In the genomic region with DNA sequence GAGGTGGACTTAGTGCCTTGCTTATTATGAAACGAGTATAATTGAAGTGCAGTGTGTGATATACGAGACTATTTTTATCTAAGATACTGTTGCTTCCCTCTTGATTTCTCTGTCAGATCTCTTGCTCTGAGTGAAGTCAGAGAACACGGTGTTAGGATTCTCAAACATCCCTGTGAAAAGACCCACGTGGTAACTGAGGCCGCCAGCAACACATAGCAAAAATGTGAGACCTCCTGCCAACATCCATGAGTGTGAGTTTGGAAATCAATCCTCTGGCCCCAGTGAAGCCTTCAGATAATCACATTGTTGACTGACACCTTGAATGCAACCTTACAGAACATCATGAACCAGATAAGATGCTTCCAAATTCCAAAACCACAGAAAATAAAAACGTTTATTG, we compare ENCODE assay signal across 15 cellular contexts.
A peak's percentile ranks its signal among the peaks of the same experiment; 100 is the strongest.
DNase-seq lines count a peak whose midpoint lies in the region; ATAC-seq and TF ChIP-seq lines count a peak whose summit lies in the region.
"Had no signal": no experiment of that assay in that cellular context is flagged by ENCODE, and none has a peak within 500 bp of the region (broad histone marks: within the 10 kb centered on the region; RNA-seq: fewer than 3 reads in every experiment).

No MANE protein-coding gene starts in this region.

- no peak for TF ChIP-seq POLR2A in IMR-90 (IDR thresholded peaks at IDR 0.05; ENCODE audit: low read depth, low read length)

- H3K18ac ChIP-seq in IMR-90 (ENCODE audit: low read depth, low read length) = peak overlapping the region; percentile 93; the same call in 1 of the 2 replicates

- peak overlapping the region; percentile 13 for H2BK5ac ChIP-seq in IMR-90 (ENCODE audit: low read depth, low read length, poor library complexity, severe bottlenecking)

- no CpG with 5 or more reads among the region's 6 CpGs for WGBS in IMR-90 (ENCODE audit: extremely low coverage in 2 of 2, insufficient read length in 1 of 2), 2 experiments
- WGBS in heart right ventricle, 2 donors = 21 to 27% methylated on average over 6 of the region's 6 CpGs

- H3K4me1 ChIP-seq in IMR-90 (ENCODE audit: control insufficient read depth, insufficient read depth, low read length) (peaks cover 2% of the 10 kb centered on the region), heart right ventricle (peaks cover 0 to 14% (median 0%) of the 10 kb centered on the region in 9 donors)
- H3K4me1 ChIP-seq: SJSA1 had no signal

- no peak overlapping the region; the same call in 1 of the 2 replicates for H3K4ac ChIP-seq in IMR-90 (ENCODE audit: low read depth, low read length)

- no peak overlapping the region for H3K9ac ChIP-seq in IMR-90 (ENCODE audit: low read depth, low read length)

- no peak for TF ChIP-seq RAD21 in IMR-90 (IDR thresholded peaks at IDR 0.05; ENCODE audit: low read length)

- no peaks in the 10 kb centered on the region for H3K9me1 ChIP-seq in IMR-90 (ENCODE audit: insufficient read depth, low read length)

- H4K8ac ChIP-seq in IMR-90 (ENCODE audit: low read depth in 2 of 2, low read length in 2 of 2) = peak overlapping the region; percentile 0 to 61; a peak in 1 of 4 replicates

- no peak overlapping the region for H4K91ac ChIP-seq in IMR-90 (ENCODE audit: insufficient read depth, low read depth, low read length)

- DNase-seq in IMR-90 = peak; percentile 7
- peak; percentile 77 for DNase-seq in choroid plexus epithelial cell (ENCODE audit: low read depth)
- peak; percentile 22 to 29 for DNase-seq in heart right ventricle
- DNase-seq in omental fat pad (ENCODE audit: low spot score) = no peak
- no peak for DNase-seq in NK-92 treated with Interleukin-12 subunit alpha and Interleukin-12 subunit beta, amount 100 ng/mL, for 24 hours (lab: John Stamatoyannopoulos, UW)
- DNase-seq in activated T-cell treated with anti-CD3 and anti-CD28 coated beads, Interleukin-2, amount 50 U/mL, for 1 hour = no peak
- DNase-seq in stimulated activated CD4-positive, alpha-beta T cell treated with anti-CD3 and anti-CD28 coated beads, Interleukin-15, amount 100 ng/mL, for 24 hours = no peak
- DNase-seq: CD4-positive, alpha-beta T cell; DMS79; NCI-H1930; NCI-H2171 treated with DMSO at 0.1 percent for 48 hours; NCI-H510A treated with DMSO at 0.1 percent for 48 hours; RPMI8226 had no signal

- POLR2A ChIA-PET in IMR-90 (lab: Charles Lee; ENCODE audit: unreplicated experiment) = no interaction called here

- ATAC-seq in IMR-90 (ENCODE audit: low read depth) = no peak
- peak in 7 of 8 donors; percentile 80 to 98 (median 97) for ATAC-seq in heart right ventricle
- ATAC-seq in omental fat pad (ENCODE audit: low FRiP score) = peak; percentile 81
- ATAC-seq in GM21390 (IDR thresholded peaks at IDR 0.05; ENCODE audit: unreplicated experiment) = no peak

- peak overlapping the region; percentile 77; the same call in 1 of the 2 replicates for H4K5ac ChIP-seq in IMR-90 (ENCODE audit: low read depth, low read length)

- H3K27ac ChIP-seq in IMR-90 (ENCODE audit: insufficient read depth, low read length) (peak overlapping the region; percentile 35; the same call in 1 of the 2 replicates), heart right ventricle (peak overlapping the region in 5 of 10 donors; percentile 9 to 65 (median 22))
- H3K27ac ChIP-seq: SJSA1 had no signal

- intact Hi-C loops in IMR-90 (cut with micrococcal nuclease) (no loop called here), heart right ventricle (cut with DNase I) (no loop called here)

- TF ChIP-seq CTCF in IMR-90 (conservative IDR thresholded peaks at IDR 0.05; ENCODE audit: low read depth, low read length) (no peak), choroid plexus epithelial cell (conservative IDR thresholded peaks at IDR 0.05; ENCODE audit: low read depth, low read length) (no peak), heart right ventricle (IDR thresholded peaks at IDR 0.05) (no peak), omental fat pad (IDR thresholded peaks at IDR 0.05) (no peak)

- no peak overlapping the region for H2BK15ac ChIP-seq in IMR-90 (ENCODE audit: low read depth, low read length)

- in situ Hi-C loops in IMR-90 (cut with MboI; ENCODE audit: low sequenced_read_pairs) = no loop called here

- H2AFZ ChIP-seq in IMR-90 (replicated peaks; ENCODE audit: low read length, poor library complexity) = no peak overlapping the region

- no peaks in the 10 kb centered on the region for H3K79me1 ChIP-seq in IMR-90 (ENCODE audit: low read depth in 1 of 2, low read length in 2 of 2)

- no peak overlapping the region for H3K56ac ChIP-seq in IMR-90 (ENCODE audit: extremely low read depth, insufficient read depth, low read length)

- H3K23ac ChIP-seq in IMR-90 (ENCODE audit: low read depth, low read length) = no peak overlapping the region

- no peak overlapping the region for H3K4me2 ChIP-seq in IMR-90 (ENCODE audit: low read depth, low read length)

- no peak overlapping the region for H2AK9ac ChIP-seq in IMR-90 (replicated peaks; ENCODE audit: low read depth, low read length, poor library complexity)

- no peaks in the 10 kb centered on the region for H3K36me3 ChIP-seq in IMR-90 (ENCODE audit: control insufficient read depth, insufficient read depth, low read length)
- no peaks in the 10 kb centered on the region for H3K36me3 ChIP-seq in heart right ventricle
- H3K36me3 ChIP-seq: SJSA1 had no signal

- 0 out of 2 replicates have a peak overlapping the region, but pooled peaks have one; percentile 32 for H2BK120ac ChIP-seq in IMR-90 (ENCODE audit: low read depth, low read length)

- no peak overlapping the region for H2BK20ac ChIP-seq in IMR-90 (ENCODE audit: low read depth, low read length)

- H3K9me3 ChIP-seq in IMR-90 (ENCODE audit: control insufficient read depth, insufficient read depth, low read length) (no peaks in the 10 kb centered on the region), heart right ventricle (no peaks in the 10 kb centered on the region)
- H3K9me3 ChIP-seq: SJSA1 had no signal

- no peak overlapping the region for H2AK5ac ChIP-seq in IMR-90 (ENCODE audit: low read depth, low read length)

- dilution Hi-C loops in IMR-90 (cut with HindIII; ENCODE audit: low sequenced_read_pairs, unreplicated experiment) = no loop called here

- H3K27me3 ChIP-seq in IMR-90 (ENCODE audit: control insufficient read depth, insufficient read depth, low read length) (no peaks in the 10 kb centered on the region), heart right ventricle (no peaks in the 10 kb centered on the region)
- H3K27me3 ChIP-seq: SJSA1 had no signal

- no peaks in the 10 kb centered on the region for H4K20me1 ChIP-seq in IMR-90 (ENCODE audit: insufficient read depth, low read length)

- peak overlapping the region; percentile 45; the same call in 1 of the 2 replicates for H3K14ac ChIP-seq in IMR-90 (replicated peaks; ENCODE audit: low read depth, low read length)

- CTCF ChIA-PET in IMR-90 (lab: Yijun Ruan, JAX) = no interaction called here

- H3K4me3 ChIP-seq in IMR-90 (ENCODE audit: insufficient read depth, low read depth, low read length) = no peak overlapping the region
- no peak overlapping the region for H3K4me3 ChIP-seq in choroid plexus epithelial cell (ENCODE audit: low read depth, low read length)
- no peak overlapping the region for H3K4me3 ChIP-seq in heart right ventricle
- H3K4me3 ChIP-seq: SJSA1 had no signal

- BruUV-seq in IMR-90 (replicated peaks; lab: Mats Ljungman, UMichigan) = no TSS peak

TF ChIP-seq in IMR-90, 13 proteins besides CTCF, POLR2A, EP300 and RAD21:
- TF ChIP-seq CEBPB (IDR thresholded peaks at IDR 0.05; ENCODE audit: low read depth, low read length) (no peak), RFX5 (IDR thresholded peaks at IDR 0.05; ENCODE audit: low read depth, low read length) (no peak), MAFK (IDR thresholded peaks at IDR 0.05; ENCODE audit: low read depth, low read length) (no peak), MXI1 (IDR thresholded peaks at IDR 0.05; ENCODE audit: borderline replicate concordance, low read depth, low read length) (no peak), CHD1 (IDR thresholded peaks at IDR 0.05; ENCODE audit: low read depth, low read length) (no peak), RCOR1 (IDR thresholded peaks at IDR 0.05; ENCODE audit: insufficient replicate concordance, low read length) (no peak)
- TF ChIP-seq, protein P1, sequence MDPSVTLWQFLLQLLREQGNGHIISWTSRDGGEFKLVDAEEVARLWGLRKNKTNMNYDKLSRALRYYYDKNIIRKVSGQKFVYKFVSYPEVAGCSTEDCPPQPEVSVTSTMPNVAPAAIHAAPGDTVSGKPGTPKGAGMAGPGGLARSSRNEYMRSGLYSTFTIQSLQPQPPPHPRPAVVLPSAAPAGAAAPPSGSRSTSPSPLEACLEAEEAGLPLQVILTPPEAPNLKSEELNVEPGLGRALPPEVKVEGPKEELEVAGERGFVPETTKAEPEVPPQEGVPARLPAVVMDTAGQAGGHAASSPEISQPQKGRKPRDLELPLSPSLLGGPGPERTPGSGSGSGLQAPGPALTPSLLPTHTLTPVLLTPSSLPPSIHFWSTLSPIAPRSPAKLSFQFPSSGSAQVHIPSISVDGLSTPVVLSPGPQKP (IDR thresholded peaks at IDR 0.05; ENCODE audit: borderline replicate concordance, low read depth, low read length) = no peak

Comparison
In these comparisons a context has a peak if more than half of its experiments do, and no peak if none do; other contexts are left out.
1. ATAC-seq: peak in heart right ventricle (7 of 8) and omental fat pad (single experiment); none in IMR-90 (single experiment) and GM21390 (single experiment).
2. DNase-seq: peak in IMR-90 (single experiment), choroid plexus epithelial cell (single experiment) and heart right ventricle (2 of 2); none in omental fat pad (single experiment), NK-92 treated with Interleukin-12 subunit alpha and Interleukin-12 subunit beta, amount 100 ng/mL, for 24 hours (single experiment), activated T-cell treated with anti-CD3 and anti-CD28 coated beads, Interleukin-2, amount 50 U/mL, for 1 hour (single experiment) and stimulated activated CD4-positive, alpha-beta T cell treated with anti-CD3 and anti-CD28 coated beads, Interleukin-15, amount 100 ng/mL, for 24 hours (single experiment).